In the genomic region with DNA sequence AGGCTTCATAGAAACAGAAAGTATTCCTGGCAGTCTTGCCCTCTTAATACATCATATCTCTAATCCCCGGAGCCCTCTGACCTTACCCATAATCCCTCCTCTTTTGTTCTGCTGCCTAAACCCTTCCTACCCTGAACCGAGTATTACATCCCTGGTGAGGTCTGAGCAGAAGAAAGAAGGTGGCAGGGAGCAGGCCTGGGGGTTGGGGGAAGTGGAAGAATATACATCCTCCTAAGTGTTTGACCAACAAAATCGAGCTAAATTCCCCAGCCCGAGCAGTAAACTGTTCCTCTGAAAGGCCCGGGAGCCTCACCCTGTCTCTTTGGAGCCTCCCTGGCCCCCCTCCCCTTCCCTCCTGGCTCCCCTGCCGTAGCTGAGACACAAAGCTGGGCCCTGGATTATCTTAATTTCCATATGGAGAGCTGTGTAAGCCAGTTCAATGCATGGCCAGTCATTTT, we compare ENCODE assay signal across 17 cellular contexts.
"Had no signal": no experiment of that assay in that cellular context is flagged by ENCODE, and none has a peak within 500 bp of the region (broad histone marks: within the 10 kb centered on the region; RNA-seq: fewer than 3 reads in every experiment).

No MANE protein-coding gene starts in this region.

- H3K27ac ChIP-seq: breast epithelium, epithelial cell of prostate, heart left ventricle, skin epidermis, transverse colon had no signal

- H3K9me3 Mint-ChIP-seq: activated naive CD8-positive, alpha-beta T cell treated with anti-CD3 and anti-CD28 coated beads, Interleukin-2, amount 50 U/mL, for 24 hours; effector memory CD8-positive, alpha-beta T cell had no signal

- H3K4me1 Mint-ChIP-seq: activated naive CD8-positive, alpha-beta T cell treated with anti-CD3 and anti-CD28 coated beads, Interleukin-2, amount 50 U/mL, for 24 hours had no signal

- H3K4me3 ChIP-seq: breast epithelium, heart left ventricle, lung, skin epidermis, transverse colon had no signal

- H3K9me3 ChIP-seq: breast epithelium, heart left ventricle, transverse colon had no signal

- H3K4me1 ChIP-seq: breast epithelium, heart left ventricle, transverse colon had no signal

- H3K4me3 Mint-ChIP-seq: activated naive CD8-positive, alpha-beta T cell treated with anti-CD3 and anti-CD28 coated beads, Interleukin-2, amount 50 U/mL, for 24 hours; effector memory CD8-positive, alpha-beta T cell had no signal

- H3K27ac Mint-ChIP-seq: activated naive CD8-positive, alpha-beta T cell treated with anti-CD3 and anti-CD28 coated beads, Interleukin-2, amount 50 U/mL, for 24 hours; effector memory CD8-positive, alpha-beta T cell had no signal

- DNase-seq: activated naive CD4-positive, alpha-beta T cell; activated naive CD8-positive, alpha-beta T cell treated with anti-CD3 and anti-CD28 coated beads, Interleukin-2, amount 50 U/mL, for 24 hours; aorta; cerebellar nuclear complex; effector memory CD8-positive, alpha-beta T cell; heart left ventricle; left colon; stimulated activated CD4-positive, alpha-beta T cell treated with anti-CD3 and anti-CD28 coated beads, Interleukin-15, amount 100 ng/mL, for 24 hours; stimulated activated CD4-positive, alpha-beta T cell treated with anti-CD3 and anti-CD28 coated beads, Interleukin-4, amount 100 ng/mL, for 24 hours; stimulated activated naive CD4-positive, alpha-beta T cell treated with Interleukin-2 at 50 U/mL for 16 hours; substantia nigra; T-helper 2 cell; transverse colon had no signal

- H3K36me3 ChIP-seq: breast epithelium, heart left ventricle, transverse colon had no signal

- ATAC-seq: activated naive CD8-positive, alpha-beta T cell treated with anti-CD3 and anti-CD28 coated beads, Interleukin-2, amount 50 U/mL, for 24 hours; effector memory CD8-positive, alpha-beta T cell; heart left ventricle; left colon had no signal
